ENCODE assay signal across 1 cellular context in genomic region chr6:160076009-160076408, GRCh38.
TF ChIP-seq lines count a peak whose summit lies in the region.

No MANE protein-coding gene starts in this region.

TF ChIP-seq in HepG2, 621 proteins besides CTCF, POLR2A, EP300 and RAD21 (continued from another document):
- TF ChIP-seq E2F2 (CRISPR knock-in tag; IDR thresholded peaks at IDR 0.05; ENCODE audit: borderline replicate concordance) (no peak), ZNF142 (CRISPR knock-in tag; IDR thresholded peaks at IDR 0.05) (no peak), ZFP41 (CRISPR knock-in tag; IDR thresholded peaks at IDR 0.05; ENCODE audit: borderline replicate concordance) (no peak), FOXA3 (CRISPR knock-in tag; IDR thresholded peaks at IDR 0.05) (no peak), ZNF75D (CRISPR knock-in tag; IDR thresholded peaks at IDR 0.05; ENCODE audit: borderline replicate concordance) (no peak), MLLT10 (CRISPR knock-in tag; IDR thresholded peaks at IDR 0.05) (no peak), ZNF260 (CRISPR knock-in tag; IDR thresholded peaks at IDR 0.05; ENCODE audit: borderline replicate concordance, low read depth) (no peak), XBP1 (CRISPR knock-in tag; IDR thresholded peaks at IDR 0.05) (no peak), ZNF30 (CRISPR knock-in tag; IDR thresholded peaks at IDR 0.05) (no peak), BHLHE40 (IDR thresholded peaks at IDR 0.05; ENCODE audit: low read length) (no peak)
